ENCODE assay signal across 14 cellular contexts in genomic region chr5:57817001-57817453, GRCh38.
DNase-seq lines count a peak whose midpoint lies in the region; ATAC-seq, FAIRE-seq and TF ChIP-seq lines count a peak whose summit lies in the region.
"Had no signal": no experiment of that assay in that cellular context is flagged by ENCODE, and none has a peak within 500 bp of the region (broad histone marks: within the 10 kb centered on the region; RNA-seq: fewer than 3 reads in every experiment).

No MANE protein-coding gene starts in this region.

- H3K4me1 ChIP-seq in A549 (peaks cover 20% of the 10 kb centered on the region), HUES48 (ENCODE audit: control insufficient read depth, insufficient read depth, low read length) (peaks cover 21% of the 10 kb centered on the region), iPS-20b (ENCODE audit: insufficient read depth, low read length) (peaks cover 16% of the 10 kb centered on the region; the same call in 1 of the 2 replicates), gastrocnemius medialis (peaks cover 0 to 7% of the 10 kb centered on the region in 2 donors)
- H3K4me1 ChIP-seq: parathyroid adenoma had no signal

- no peak for ATAC-seq in A549
- no peak for ATAC-seq in GM19455 (IDR thresholded peaks at IDR 0.05; ENCODE audit: unreplicated experiment)
- no peak for ATAC-seq in gastrocnemius medialis

- peaks cover 17% of the 10 kb centered on the region for H3K4me1 Mint-ChIP-seq in MCF 10A (ENCODE audit: insufficient read depth, unreplicated experiment)

- H3K27ac ChIP-seq in A549 = peak overlapping the region; percentile 3 to 69; a peak in 5 of 6 replicates
- peak overlapping the region; percentile 62 for H3K27ac ChIP-seq in HUES48 (ENCODE audit: low read depth, low read length)
- H3K27ac ChIP-seq in iPS-20b (ENCODE audit: low read length) = peak overlapping the region; percentile 26
- no peak overlapping the region for H3K27ac ChIP-seq in gastrocnemius medialis
- H3K27ac ChIP-seq: parathyroid adenoma had no signal

- H3K27ac Mint-ChIP-seq in MCF 10A (ENCODE audit: low read depth, unreplicated experiment) = peak overlapping the region; percentile 46
- H3K27ac Mint-ChIP-seq: activated naive CD8-positive, alpha-beta T cell had no signal

- intact Hi-C loops in MCF 10A (cut with micrococcal nuclease) (no loop called here), gastrocnemius medialis (cut with DNase I; ENCODE audit: low total_unique reads) (no loop called here)

- no peak overlapping the region for H3K4me2 ChIP-seq in A549

- BruUV-seq in MCF 10A (replicated peaks; lab: Mats Ljungman, UMichigan) = no TSS peak

- no peaks in the 10 kb centered on the region for H3K9me3 Mint-ChIP-seq in MCF 10A (ENCODE audit: unreplicated experiment)

- TF ChIP-seq RAD21 in A549 (conservative IDR thresholded peaks at IDR 0.05 in 1 of 2, IDR thresholded peaks at IDR 0.05 in 1 of 2) = no peak

- H3K36me3 ChIP-seq in HUES48 (ENCODE audit: control insufficient read depth, insufficient read depth, low read length) = no peaks in the 10 kb centered on the region
- no peaks in the 10 kb centered on the region for H3K36me3 ChIP-seq in iPS-20b (ENCODE audit: insufficient read depth, low read depth, low read length)
- H3K36me3 ChIP-seq in gastrocnemius medialis = no peaks in the 10 kb centered on the region

- H3K27me3 ChIP-seq in HUES48 (ENCODE audit: control insufficient read depth, insufficient read depth, low read length) = no peaks in the 10 kb centered on the region
- H3K27me3 ChIP-seq in iPS-20b (ENCODE audit: insufficient read depth, low read length) = no peaks in the 10 kb centered on the region
- H3K27me3 ChIP-seq in gastrocnemius medialis = no peaks in the 10 kb centered on the region

- TF ChIP-seq POLR2A in A549 (IDR thresholded peaks at IDR 0.05; ENCODE audit: low read length) (no peak), gastrocnemius medialis (IDR thresholded peaks at IDR 0.05) (no peak)

- 59% methylated on average over 2 of the region's 2 CpGs for WGBS in A549 (ENCODE audit: missing lambda C conversion rate)

- TF ChIP-seq CTCF in A549 (IDR thresholded peaks at IDR 0.05) = no peak
- no peak for TF ChIP-seq CTCF in MCF 10A (IDR thresholded peaks at IDR 0.05; ENCODE audit: unreplicated experiment)
- no peak for TF ChIP-seq CTCF in gastrocnemius medialis (IDR thresholded peaks at IDR 0.05 in 4 of 5, conservative IDR thresholded peaks at IDR 0.05 in 1 of 5)

- TF ChIP-seq EP300 in A549 (IDR thresholded peaks at IDR 0.05) = no peak

- CTCF ChIA-PET in A549 (lab: Yijun Ruan, JAX) (interaction anchor here (1.4 to 3.4 kb wide), 5 partner anchors 18 to 644 kb away, joined by 4 to 11 read pairs (median 6); no protein-coding TSS in a partner anchor), MCF 10A (lab: Yijun Ruan, JAX) (interaction anchor here (0.6 to 2.5 kb wide), 11 partner anchors 9 to 1767 kb away, joined by 3 to 9 read pairs (median 4); no protein-coding TSS in a partner anchor)

- in situ Hi-C loops in gastrocnemius medialis (cut with MboI; ENCODE audit: low sequenced_read_pairs in 4 of 4) = no loop called here

- POLR2A ChIA-PET in A549 (lab: Yijun Ruan, JAX) = no interaction called here
- POLR2A ChIA-PET in MCF 10A (lab: Yijun Ruan, JAX) = interaction anchor here (1.0 to 3.9 kb wide), 9 partner anchors 8 to 644 kb away, joined by 3 to 51 read pairs (median 6); partner anchors contain the start of gene PLK2

- H3K4me3 Mint-ChIP-seq in MCF 10A (ENCODE audit: unreplicated experiment) = no peak overlapping the region
- H3K4me3 Mint-ChIP-seq: activated naive CD8-positive, alpha-beta T cell had no signal

- H3K4me3 ChIP-seq in A549 (no peak overlapping the region), HUES48 (ENCODE audit: low read depth, low read length) (no peak overlapping the region), iPS-20b (ENCODE audit: low read length) (no peak overlapping the region), gastrocnemius medialis (no peak overlapping the region)

- no peaks in the 10 kb centered on the region for H3K27me3 Mint-ChIP-seq in MCF 10A (ENCODE audit: insufficient read depth, unreplicated experiment)
- H3K27me3 Mint-ChIP-seq: activated naive CD8-positive, alpha-beta T cell had no signal

- H3K9ac ChIP-seq in HUES48 (ENCODE audit: low read depth, low read length) (no peak overlapping the region), iPS-20b (ENCODE audit: low read depth, low read length) (no peak overlapping the region)
- H3K9ac ChIP-seq: parathyroid adenoma had no signal

- H3K36me3 Mint-ChIP-seq in MCF 10A (ENCODE audit: insufficient read depth, unreplicated experiment) = no peaks in the 10 kb centered on the region
- H3K36me3 Mint-ChIP-seq: activated naive CD8-positive, alpha-beta T cell had no signal

- H3K9me3 ChIP-seq in A549 = peaks cover 17% of the 10 kb centered on the region
- H3K9me3 ChIP-seq in HUES48 (ENCODE audit: control insufficient read depth, insufficient read depth, low read length) = peaks cover 6% of the 10 kb centered on the region; the same call in 1 of the 2 replicates
- H3K9me3 ChIP-seq in iPS-20b (ENCODE audit: insufficient read depth, low read depth, low read length) = peaks cover 3% of the 10 kb centered on the region; the same call in 1 of the 2 replicates
- no peaks in the 10 kb centered on the region for H3K9me3 ChIP-seq in gastrocnemius medialis

- peak; percentile 36 for FAIRE-seq in A549 (lab: Jason Lieb, UNC)
- FAIRE-seq: colon had no signal

- DNase-seq in A549 (ENCODE audit: low read depth in 1 of 2, low spot score in 1 of 2) (no peak), MCF 10A (ENCODE audit: unreplicated experiment) (peak; percentile 59), cerebellum (ENCODE audit: low spot score) (no peak), T-helper 1 cell (no peak), gastrocnemius medialis (no peak)
- DNase-seq: activated CD4-positive, CD25-positive, alpha-beta regulatory T cell treated with anti-CD3 and anti-CD28 coated beads, Interleukin-2, amount 50 U/mL, for 72 hours; AML-193; MV-4-11 had no signal

TF ChIP-seq in A549, 52 proteins besides CTCF, POLR2A, EP300 and RAD21:
- TF ChIP-seq MAFK (IDR thresholded peaks at IDR 0.05; ENCODE audit: partially characterized antibody) = no peak
TF ChIP-seq in A549: peak in this region for 0.

Comparison
In these comparisons a context has a peak if more than half of its experiments do, and no peak if none do; other contexts are left out.
1. H3K27ac ChIP-seq: peak in A549 (2 of 2), HUES48 (single experiment) and iPS-20b (single experiment); none in gastrocnemius medialis (0 of 4).